In genomic region chr7:99407849-99408346, GRCh38 we compare ENCODE assay signal across 8 cellular contexts. TPM values are rescaled to one million over a fixed set of nuclear protein-coding genes. Genes with fewer than 3 reads are reported as not detected.
DNase-seq lines count a peak whose midpoint lies in the region; ATAC-seq and TF ChIP-seq lines count a peak whose summit lies in the region.

No MANE protein-coding gene starts in this region.

- peak overlapping the region; percentile 98 for H3K27ac ChIP-seq in temporal lobe (ENCODE audit: low read depth, low read length)

- peak overlapping the region; percentile 90 for H3K27ac Mint-ChIP-seq in activated CD4-positive, alpha-beta memory T cell treated with anti-CD3 and anti-CD28 coated beads, Interleukin-2, amount 10 ng/mL, durations not matched to agents 7 days and 5 days

- H3K9me3 Mint-ChIP-seq in activated CD4-positive, alpha-beta memory T cell treated with anti-CD3 and anti-CD28 coated beads, Interleukin-2, amount 10 ng/mL, durations not matched to agents 7 days and 5 days: no peaks in the 10 kb centered on the region

- CTCF ChIA-PET in activated CD4-positive, alpha-beta memory T cell treated with anti-CD3 and anti-CD28 coated beads, Interleukin-2, amount 10 ng/mL, durations not matched to agents 7 days and 5 days (lab: Charles Lee): interaction anchor here (0.7 to 1.6 kb wide), 5 partner anchors 17 to 58 kb away, joined by 3 to 5 read pairs (median 3); partner anchors contain the start of gene ATP5MF

- H3K79me2 ChIP-seq in Loucy (ENCODE audit: insufficient read depth, low read length): peaks cover 73% of the 10 kb centered on the region

- DNase-seq in A172 (ENCODE audit: low spot score): peak; percentile 62
- DNase-seq in GM12865 (ENCODE audit: low read depth): peak; percentile 46
- DNase-seq in activated CD4-positive, alpha-beta memory T cell treated with anti-CD3 and anti-CD28 coated beads, Interleukin-2, amount 10 ng/mL, durations not matched to agents 7 days and 5 days: peak; percentile 43
- peak; percentile 71 for DNase-seq in epithelial cell of esophagus (ENCODE audit: low read depth)

- no peaks in the 10 kb centered on the region for H3F3A ChIP-seq in Loucy (ENCODE audit: low read depth)

- TF ChIP-seq CTCF in GM12865 (IDR thresholded peaks at IDR 0.05; ENCODE audit: insufficient read depth, low read depth, low read length, missing control alignments) (no peak), Loucy (conservative IDR thresholded peaks at IDR 0.05; ENCODE audit: low read length) (no peak), epithelial cell of esophagus (IDR thresholded peaks at IDR 0.05; ENCODE audit: insufficient read depth, low read depth, low read length, missing control alignments) (no peak)

- H3K9me3 ChIP-seq in Loucy (ENCODE audit: insufficient read depth, low read depth, low read length): no peaks in the 10 kb centered on the region
- no peaks in the 10 kb centered on the region for H3K9me3 ChIP-seq in mucosa of stomach (ENCODE audit: control insufficient read depth, low read length)

- peaks cover 58% of the 10 kb centered on the region for H3K36me3 Mint-ChIP-seq in activated CD4-positive, alpha-beta memory T cell treated with anti-CD3 and anti-CD28 coated beads, Interleukin-2, amount 10 ng/mL, durations not matched to agents 7 days and 5 days (ENCODE audit: low read depth)

- peaks cover 29% of the 10 kb centered on the region for H3K4me1 ChIP-seq in Loucy (ENCODE audit: insufficient read depth, low read length, poor library complexity, severe bottlenecking)
- peaks cover 24% of the 10 kb centered on the region for H3K4me1 ChIP-seq in mucosa of stomach (ENCODE audit: control insufficient read depth, insufficient read depth, low read length)

- peak overlapping the region; percentile 73; the same call in 1 of the 2 replicates for H2AFZ ChIP-seq in Loucy (ENCODE audit: low read length)

- peaks cover 56% of the 10 kb centered on the region for H3K4me1 Mint-ChIP-seq in activated CD4-positive, alpha-beta memory T cell treated with anti-CD3 and anti-CD28 coated beads, Interleukin-2, amount 10 ng/mL, durations not matched to agents 7 days and 5 days

- POLR2A ChIA-PET in activated CD4-positive, alpha-beta memory T cell treated with anti-CD3 and anti-CD28 coated beads, Interleukin-2, amount 10 ng/mL, durations not matched to agents 7 days and 5 days (lab: Charles Lee): interaction anchor here (0.6 to 12.4 kb wide), 17 partner anchors 9 to 693 kb away, joined by 3 to 160 read pairs (median 6); partner anchors contain the start of genes AP4M1, ARPC1B, ATP5MF and CPSF4

- H3K4me3 Mint-ChIP-seq in activated CD4-positive, alpha-beta memory T cell treated with anti-CD3 and anti-CD28 coated beads, Interleukin-2, amount 10 ng/mL, durations not matched to agents 7 days and 5 days: peak overlapping the region; percentile 86

- H3K27me3 ChIP-seq in Loucy (ENCODE audit: insufficient read depth, low read length, poor library complexity, severe bottlenecking) (no peaks in the 10 kb centered on the region), mucosa of stomach (ENCODE audit: control insufficient read depth, insufficient read depth, low read length) (no peaks in the 10 kb centered on the region)

- H4K20me1 ChIP-seq in Loucy (ENCODE audit: insufficient read depth, low read length, poor library complexity, severe bottlenecking): peaks cover 43% of the 10 kb centered on the region

- H3K4me3 ChIP-seq in GM12865 (ENCODE audit: low read depth, low read length) (peak overlapping the region; percentile 73), Loucy (ENCODE audit: low read length, poor library complexity, severe bottlenecking) (peak overlapping the region; percentile 79), epithelial cell of esophagus (ENCODE audit: low read length) (peak overlapping the region; percentile 89), mucosa of stomach (ENCODE audit: low read length) (peak overlapping the region; percentile 97)

- no peaks in the 10 kb centered on the region for H3K9me2 ChIP-seq in Loucy (replicated peaks; ENCODE audit: low read depth, low read length)

- no peaks in the 10 kb centered on the region for H3K27me3 Mint-ChIP-seq in activated CD4-positive, alpha-beta memory T cell treated with anti-CD3 and anti-CD28 coated beads, Interleukin-2, amount 10 ng/mL, durations not matched to agents 7 days and 5 days

- ATAC-seq in HG03025 (IDR thresholded peaks at IDR 0.05; ENCODE audit: low FRiP score, unreplicated experiment): no peak

- peak overlapping the region; percentile 83 for H3K4me2 ChIP-seq in Loucy (ENCODE audit: low read depth, low read length, poor library complexity, severe bottlenecking)

- peaks cover 17% of the 10 kb centered on the region; the same call in 1 of the 2 replicates for H3K36me3 ChIP-seq in Loucy (ENCODE audit: insufficient read depth, low read length)
- H3K36me3 ChIP-seq in mucosa of stomach (ENCODE audit: control insufficient read depth, insufficient read depth, low read length): no peaks in the 10 kb centered on the region

- H3K9ac ChIP-seq in Loucy (ENCODE audit: low read depth, low read length, poor library complexity, severe bottlenecking) (peak overlapping the region; percentile 83), mucosa of stomach (ENCODE audit: low read length) (peak overlapping the region; percentile 93)

RNA-seq across cellular contexts. Expression of gene PDAP1, which starts 0.5 kb away (rescaled TPM):
- 236 and 279 TPM in 2 replicates for total RNA-seq in A172 (2014; rRNA removed; shearing (Covaris generic))
- total RNA-seq in activated CD4-positive, alpha-beta memory T cell treated with anti-CD3 and anti-CD28 coated beads, Interleukin-2, amount 10 ng/mL, durations not matched to agents 7 days and 5 days: 100 to 1,000 TPM in 1 of 2 experiments, 10 to 100 TPM in 1; 93.8 to 103 TPM
- 24.6 TPM for total RNA-seq in temporal lobe

RNA-seq across cellular contexts. Expression of gene BUD31, which starts 0.9 kb away (rescaled TPM):
- 180 and 228 TPM in 2 replicates for total RNA-seq in A172 (2014; rRNA removed; shearing (Covaris generic))
- 100 to 1,000 TPM; 104 to 106 TPM for total RNA-seq in activated CD4-positive, alpha-beta memory T cell treated with anti-CD3 and anti-CD28 coated beads, Interleukin-2, amount 10 ng/mL, durations not matched to agents 7 days and 5 days
- 42.5 TPM for total RNA-seq in temporal lobe

RNA-seq across cellular contexts. Expression of gene PTCD1, which starts 30.7 kb away (rescaled TPM):
- total RNA-seq in A172 (2014; rRNA removed; shearing (Covaris generic)): 13.2 and 38.5 TPM in 2 replicates
- 1 to 10 TPM; 6.6 to 7.5 TPM for total RNA-seq in activated CD4-positive, alpha-beta memory T cell treated with anti-CD3 and anti-CD28 coated beads, Interleukin-2, amount 10 ng/mL, durations not matched to agents 7 days and 5 days
- total RNA-seq in temporal lobe: 5.2 TPM

RNA-seq across cellular contexts. Expression of gene CPSF4, which starts 30.8 kb away (rescaled TPM):
- total RNA-seq in A172 (2014; rRNA removed; shearing (Covaris generic)): 32.0 and 39.0 TPM in 2 replicates
- 10 to 100 TPM; 64.1 to 66.2 TPM for total RNA-seq in activated CD4-positive, alpha-beta memory T cell treated with anti-CD3 and anti-CD28 coated beads, Interleukin-2, amount 10 ng/mL, durations not matched to agents 7 days and 5 days
- total RNA-seq in temporal lobe: 17.2 TPM

RNA-seq across cellular contexts. Expression of gene ARPC1B, which starts 33.4 kb away (rescaled TPM):
- total RNA-seq in A172 (2014; rRNA removed; shearing (Covaris generic)): 549 and 731 TPM in 2 replicates
- 100 to 1,000 TPM; 396 to 397 TPM for total RNA-seq in activated CD4-positive, alpha-beta memory T cell treated with anti-CD3 and anti-CD28 coated beads, Interleukin-2, amount 10 ng/mL, durations not matched to agents 7 days and 5 days
- total RNA-seq in temporal lobe: 6.9 TPM
